In the genomic region with DNA sequence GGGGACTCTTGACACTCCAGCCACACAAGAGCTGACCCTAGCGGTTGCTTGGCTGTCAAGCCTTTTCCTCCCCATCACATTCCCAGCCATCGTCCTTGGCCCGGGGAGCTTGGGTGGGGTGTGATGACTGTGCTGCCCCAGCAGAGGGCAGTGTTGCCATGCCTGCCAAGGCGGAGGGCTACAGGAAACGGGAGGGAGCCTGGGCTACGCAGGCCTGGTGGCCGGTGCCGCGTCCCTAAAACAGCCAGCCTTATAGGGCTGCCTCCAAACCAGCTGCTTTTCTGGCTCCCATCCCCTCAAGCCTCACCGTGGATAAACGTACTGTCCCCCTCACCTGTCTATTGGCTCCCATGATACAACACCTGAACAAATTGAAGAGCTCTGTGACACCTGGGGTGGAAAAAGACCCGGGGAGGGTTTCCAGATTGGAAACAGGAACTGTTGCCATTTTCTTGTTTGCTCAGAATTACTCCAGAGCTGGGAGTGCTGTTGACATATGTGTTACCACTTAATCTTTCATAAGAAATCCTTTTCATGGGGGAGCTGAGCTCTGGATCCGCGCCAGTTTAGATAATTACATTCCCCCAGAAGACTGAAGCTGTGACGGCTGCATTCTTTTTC, we compare ENCODE assay signal across 8 cellular contexts.
DNase-seq lines count a peak whose midpoint lies in the region; ATAC-seq and TF ChIP-seq lines count a peak whose summit lies in the region.

No MANE protein-coding gene starts in this region.

- peaks cover 9% of the 10 kb centered on the region for H3K27me3 Mint-ChIP-seq in activated T-cell treated with anti-CD3 and anti-CD28 coated beads, Interleukin-2, amount 50 U/mL, for 72 hours (ENCODE audit: low read depth)

- H3K4me2 ChIP-seq in parathyroid adenoma (ENCODE audit: low read length): peak overlapping the region; percentile 47

- no peaks in the 10 kb centered on the region for H3K4me1 Mint-ChIP-seq in activated T-cell treated with anti-CD3 and anti-CD28 coated beads, Interleukin-2, amount 50 U/mL, for 72 hours (ENCODE audit: low read depth)

- no peak overlapping the region for H3K9ac ChIP-seq in parathyroid adenoma

- H3K27me3 ChIP-seq in HL-60 (ENCODE audit: insufficient read depth, poor library complexity, severe bottlenecking) (peaks cover 4% of the 10 kb centered on the region), cardiac muscle cell (no peaks in the 10 kb centered on the region), parathyroid adenoma (ENCODE audit: control insufficient read depth, insufficient read depth, low read length) (no peaks in the 10 kb centered on the region)

- H3K4me3 ChIP-seq in HL-60 (replicated peaks; ENCODE audit: insufficient read depth, low read length) (no peak overlapping the region), cardiac muscle cell (no peak overlapping the region), parathyroid adenoma (ENCODE audit: low read depth, low read length) (no peak overlapping the region)

- TF ChIP-seq CTCF in HL-60 (IDR thresholded peaks at IDR 0.05; ENCODE audit: insufficient read depth, low read length) (peak; percentile 96), cardiac muscle cell (IDR thresholded peaks at IDR 0.05; ENCODE audit: low read depth, low read length) (peak; percentile 95), parathyroid adenoma (IDR thresholded peaks at IDR 0.05) (peak; percentile 69)

- ATAC-seq in GM21390 (IDR thresholded peaks at IDR 0.05; ENCODE audit: unreplicated experiment): peak; percentile 96
- ATAC-seq in activated T-cell treated with anti-CD3 and anti-CD28 coated beads, Interleukin-2, amount 50 U/mL, for 72 hours (replicated peaks in 1 of 2): peak; percentile 65 to 66

- DNase-seq in Daoy (ENCODE audit: low read depth): peak; percentile 11
- DNase-seq in HL-60 (ENCODE audit: low read depth in 1 of 2, low spot score in 1 of 2): peak; percentile 21 to 59
- peak; percentile 89 for DNase-seq in NCI-H774 (lab: John Stamatoyannopoulos, UW)
- DNase-seq in activated T-cell treated with anti-CD3 and anti-CD28 coated beads, Interleukin-2, amount 50 U/mL, for 72 hours: peak; percentile 31 to 50
- peak; percentile 70 to 84 for DNase-seq in cardiac muscle cell (ENCODE audit: low read depth in 1 of 2, low spot score in 1 of 2)
- no peak for DNase-seq in effector CD8-positive, alpha-beta T cell (lab: John Stamatoyannopoulos, UW)

- no peak overlapping the region for H3K27ac Mint-ChIP-seq in activated T-cell treated with anti-CD3 and anti-CD28 coated beads, Interleukin-2, amount 50 U/mL, for 72 hours

- H3K4me1 ChIP-seq in cardiac muscle cell (ENCODE audit: low read depth): peaks cover 8% of the 10 kb centered on the region
- H3K4me1 ChIP-seq in parathyroid adenoma: no peaks in the 10 kb centered on the region

- H3K36me3 ChIP-seq in cardiac muscle cell (no peaks in the 10 kb centered on the region), parathyroid adenoma (ENCODE audit: control insufficient read depth, insufficient read depth, low read length) (no peaks in the 10 kb centered on the region)

- no peaks in the 10 kb centered on the region for H3K9me3 Mint-ChIP-seq in activated T-cell treated with anti-CD3 and anti-CD28 coated beads, Interleukin-2, amount 50 U/mL, for 72 hours

- H3K9me3 ChIP-seq in cardiac muscle cell (ENCODE audit: low read depth) (no peaks in the 10 kb centered on the region), parathyroid adenoma (ENCODE audit: control insufficient read depth, low read length) (no peaks in the 10 kb centered on the region)

- H3K79me2 ChIP-seq in parathyroid adenoma: no peaks in the 10 kb centered on the region

- H3K27ac ChIP-seq in HL-60 (replicated peaks) (no peak overlapping the region), cardiac muscle cell (no peak overlapping the region), parathyroid adenoma (no peak overlapping the region)

- H2AFZ ChIP-seq in parathyroid adenoma: peak overlapping the region; percentile 62

- no peaks in the 10 kb centered on the region for H3K36me3 Mint-ChIP-seq in activated T-cell treated with anti-CD3 and anti-CD28 coated beads, Interleukin-2, amount 50 U/mL, for 72 hours (ENCODE audit: insufficient read depth in 2 of 2)

- H3K4me3 Mint-ChIP-seq in activated T-cell treated with anti-CD3 and anti-CD28 coated beads, Interleukin-2, amount 50 U/mL, for 72 hours: no peak overlapping the region
